ENCODE assay signal across 1 cellular context in genomic region chr9:37903581-37903830, GRCh38.
TF ChIP-seq lines count a peak whose summit lies in the region.

No MANE protein-coding gene starts in this region.

TF ChIP-seq in HEK293, 187 proteins besides CTCF, POLR2A, EP300 and RAD21 (continued from another document):
- TF ChIP-seq ZNF214 (tag by site-specific recombination; IDR thresholded peaks at IDR 0.05; ENCODE audit: borderline replicate concordance) (no peak), ZNF658 (tag by site-specific recombination; IDR thresholded peaks at IDR 0.05) (no peak), ZIC2 (tag by site-specific recombination; IDR thresholded peaks at IDR 0.05) (peak; percentile 21; the same call in 1 of the 2 replicates), GLIS2 (tag by site-specific recombination; IDR thresholded peaks at IDR 0.05) (peak; percentile 81), ZNF223 (tag by site-specific recombination; IDR thresholded peaks at IDR 0.05) (no peak), MYNN (tag by site-specific recombination; IDR thresholded peaks at IDR 0.05; ENCODE audit: borderline replicate concordance) (no peak), ZNF549 (tag by site-specific recombination; IDR thresholded peaks at IDR 0.05) (no peak), ZNF155 (tag by site-specific recombination; IDR thresholded peaks at IDR 0.05) (no peak), EGR2 (tag by site-specific recombination; IDR thresholded peaks at IDR 0.05; ENCODE audit: low read depth) (no peak), ZNF791 (tag by site-specific recombination; IDR thresholded peaks at IDR 0.05) (no peak), ZNF391 (tag by site-specific recombination; IDR thresholded peaks at IDR 0.05; ENCODE audit: borderline replicate concordance, low read depth) (no peak), ZNF274 (IDR thresholded peaks at IDR 0.05; ENCODE audit: low read length) (no peak), ZNF274 (tag by site-specific recombination; IDR thresholded peaks at IDR 0.05; ENCODE audit: borderline replicate concordance) (no peak), ZBTB17 (tag by site-specific recombination; IDR thresholded peaks at IDR 0.05) (peak; percentile 6; the same call in 1 of the 2 replicates)
- TF ChIP-seq, protein P1, sequence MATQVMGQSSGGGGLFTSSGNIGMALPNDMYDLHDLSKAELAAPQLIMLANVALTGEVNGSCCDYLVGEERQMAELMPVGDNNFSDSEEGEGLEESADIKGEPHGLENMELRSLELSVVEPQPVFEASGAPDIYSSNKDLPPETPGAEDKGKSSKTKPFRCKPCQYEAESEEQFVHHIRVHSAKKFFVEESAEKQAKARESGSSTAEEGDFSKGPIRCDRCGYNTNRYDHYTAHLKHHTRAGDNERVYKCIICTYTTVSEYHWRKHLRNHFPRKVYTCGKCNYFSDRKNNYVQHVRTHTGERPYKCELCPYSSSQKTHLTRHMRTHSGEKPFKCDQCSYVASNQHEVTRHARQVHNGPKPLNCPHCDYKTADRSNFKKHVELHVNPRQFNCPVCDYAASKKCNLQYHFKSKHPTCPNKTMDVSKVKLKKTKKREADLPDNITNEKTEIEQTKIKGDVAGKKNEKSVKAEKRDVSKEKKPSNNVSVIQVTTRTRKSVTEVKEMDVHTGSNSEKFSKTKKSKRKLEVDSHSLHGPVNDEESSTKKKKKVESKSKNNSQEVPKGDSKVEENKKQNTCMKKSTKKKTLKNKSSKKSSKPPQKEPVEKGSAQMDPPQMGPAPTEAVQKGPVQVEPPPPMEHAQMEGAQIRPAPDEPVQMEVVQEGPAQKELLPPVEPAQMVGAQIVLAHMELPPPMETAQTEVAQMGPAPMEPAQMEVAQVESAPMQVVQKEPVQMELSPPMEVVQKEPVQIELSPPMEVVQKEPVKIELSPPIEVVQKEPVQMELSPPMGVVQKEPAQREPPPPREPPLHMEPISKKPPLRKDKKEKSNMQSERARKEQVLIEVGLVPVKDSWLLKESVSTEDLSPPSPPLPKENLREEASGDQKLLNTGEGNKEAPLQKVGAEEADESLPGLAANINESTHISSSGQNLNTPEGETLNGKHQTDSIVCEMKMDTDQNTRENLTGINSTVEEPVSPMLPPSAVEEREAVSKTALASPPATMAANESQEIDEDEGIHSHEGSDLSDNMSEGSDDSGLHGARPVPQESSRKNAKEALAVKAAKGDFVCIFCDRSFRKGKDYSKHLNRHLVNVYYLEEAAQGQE (tag by site-specific recombination; IDR thresholded peaks at IDR 0.05): peak; percentile 75
TF ChIP-seq in HEK293: peak in this region for 9.
